9 cellular contexts compared by ENCODE assay signal in the genomic region with DNA sequence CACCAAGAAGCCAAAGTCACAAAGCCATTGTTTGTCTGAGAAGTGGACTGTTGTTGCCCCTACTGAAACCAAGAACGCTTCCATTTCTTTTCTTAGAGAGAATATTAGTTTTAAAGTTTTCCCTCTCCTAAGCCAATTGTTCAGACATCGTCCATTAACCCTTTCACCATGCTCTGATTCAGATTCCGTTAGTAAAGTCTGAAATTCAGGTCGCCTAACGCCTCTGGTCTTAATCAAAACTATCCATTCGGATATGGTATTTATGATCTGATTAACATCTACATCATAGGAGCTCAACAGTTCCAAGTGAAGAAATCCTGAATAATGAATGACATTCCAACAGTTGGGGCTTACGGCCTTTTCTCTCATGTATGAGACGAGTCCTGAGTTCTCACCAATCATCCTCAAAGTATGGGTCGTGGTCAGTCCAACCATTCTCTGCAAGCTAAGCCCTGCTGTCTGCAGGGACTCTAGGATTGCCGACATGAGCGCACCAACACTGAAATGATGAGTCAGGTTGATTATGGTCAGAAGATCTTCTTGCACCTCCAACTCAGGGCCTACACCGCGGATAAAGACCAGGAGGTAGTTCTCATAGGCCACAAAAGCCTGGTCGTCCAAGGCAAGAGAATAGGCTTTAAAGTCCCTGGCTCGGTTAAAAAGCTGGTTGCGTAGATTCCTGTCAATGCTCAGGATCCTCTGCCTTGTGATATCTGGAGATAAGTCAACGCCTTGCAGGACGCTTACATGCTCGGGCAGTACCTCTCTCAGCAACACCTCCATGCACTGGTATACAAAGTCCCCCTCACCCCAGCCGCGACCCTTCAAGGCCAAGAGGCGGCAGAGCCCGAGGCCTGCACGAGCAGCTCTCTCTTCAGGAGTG. TPM values are rescaled to one million over a fixed set of nuclear protein-coding genes. Genes with fewer than 3 reads are reported as not detected.
DNase-seq lines count a peak whose midpoint lies in the region; ATAC-seq and TF ChIP-seq lines count a peak whose summit lies in the region.
"Had no signal": no experiment of that assay in that cellular context is flagged by ENCODE, and none has a peak within 500 bp of the region (broad histone marks: within the 10 kb centered on the region; RNA-seq: fewer than 3 reads in every experiment).

No MANE protein-coding gene starts in this region.

- no peaks in the 10 kb centered on the region for H3F3A ChIP-seq in Loucy (ENCODE audit: low read depth)

- intact Hi-C loops in CD4-positive, alpha-beta T cell (cut with DNase I, micrococcal nuclease) = loop anchor here (2.0 to 10.0 kb wide), 3 partner anchors 47 to 1143 kb away; a partner anchor contains a TSS

- ATAC-seq in CD4-positive, alpha-beta T cell (ENCODE audit: poor library complexity) = no peak
- no peak for ATAC-seq in GM21367 (IDR thresholded peaks at IDR 0.05; ENCODE audit: unreplicated experiment)
- ATAC-seq in HG03439 (IDR thresholded peaks at IDR 0.05; ENCODE audit: unreplicated experiment) = no peak

- no peaks in the 10 kb centered on the region for H3K9me2 ChIP-seq in Loucy (replicated peaks; ENCODE audit: low read depth, low read length)

- no peak for TF ChIP-seq CTCF in CD4-positive, alpha-beta T cell (IDR thresholded peaks at IDR 0.05)
- TF ChIP-seq CTCF in Loucy (conservative IDR thresholded peaks at IDR 0.05; ENCODE audit: low read length) = no peak
- TF ChIP-seq CTCF in endothelial cell (IDR thresholded peaks at IDR 0.05; ENCODE audit: unreplicated experiment) = no peak
- TF ChIP-seq CTCF in neutrophil (IDR thresholded peaks at IDR 0.05) = no peak
- TF ChIP-seq CTCF in type B pancreatic cell (conservative IDR thresholded peaks at IDR 0.05) = no peak

- no peaks in the 10 kb centered on the region for H3K27me3 ChIP-seq in CD4-positive, alpha-beta T cell (ENCODE audit: control insufficient read depth, insufficient read depth, low read length)
- H3K27me3 ChIP-seq in Loucy (ENCODE audit: insufficient read depth, low read length, poor library complexity, severe bottlenecking) (no peaks in the 10 kb centered on the region), neutrophil (no peaks in the 10 kb centered on the region)

- peaks cover 39% of the 10 kb centered on the region for H3K4me1 Mint-ChIP-seq in CD4-positive, alpha-beta T cell (ENCODE audit: low read depth)
- H3K4me1 Mint-ChIP-seq in endothelial cell (ENCODE audit: unreplicated experiment) (peaks cover 35% of the 10 kb centered on the region), type B pancreatic cell (ENCODE audit: unreplicated experiment) (peaks cover 18% of the 10 kb centered on the region)

- peaks cover 46% of the 10 kb centered on the region for H4K20me1 ChIP-seq in Loucy (ENCODE audit: insufficient read depth, low read length, poor library complexity, severe bottlenecking)

- DNase-seq in CD4-positive, alpha-beta T cell = peak in 1 of 10 experiments; percentile 6
- peak; percentile 3 for DNase-seq in endothelial cell (ENCODE audit: low spot score)
- no peak for DNase-seq in type B pancreatic cell (ENCODE audit: extremely low spot score, unreplicated experiment)
- DNase-seq in DMS114 treated with DMSO at 0.1 percent for 48 hours (lab: John Stamatoyannopoulos, UW; ENCODE audit: unreplicated experiment) = no peak

- H3K4me3 ChIP-seq in Loucy (ENCODE audit: low read length, poor library complexity, severe bottlenecking) = peak overlapping the region; percentile 81
- H3K4me3 ChIP-seq in neutrophil (ENCODE audit: low read depth in 1 of 2, low read length in 1 of 2) = peak overlapping the region; percentile 78 to 83

- H3K36me3 ChIP-seq in Loucy (ENCODE audit: insufficient read depth, low read length) (peaks cover 8% of the 10 kb centered on the region; the same call in 1 of the 2 replicates), neutrophil (peaks cover 4% of the 10 kb centered on the region)

- H3K36me3 Mint-ChIP-seq in CD4-positive, alpha-beta T cell (ENCODE audit: low read depth) = peaks cover 45% of the 10 kb centered on the region
- peaks cover 12% of the 10 kb centered on the region for H3K36me3 Mint-ChIP-seq in endothelial cell (ENCODE audit: low read depth, unreplicated experiment)
- peaks cover 33% of the 10 kb centered on the region for H3K36me3 Mint-ChIP-seq in type B pancreatic cell

- H3K27ac ChIP-seq in CD4-positive, alpha-beta T cell (ENCODE audit: low read depth, low read length) = peak overlapping the region; percentile 91
- peak overlapping the region; percentile 97 for H3K27ac ChIP-seq in neutrophil

- peak overlapping the region; percentile 86 for H2AFZ ChIP-seq in Loucy (ENCODE audit: low read length)

- H3K4me2 ChIP-seq in Loucy (ENCODE audit: low read depth, low read length, poor library complexity, severe bottlenecking) = peak overlapping the region; percentile 89

- no peak overlapping the region for H3K4me3 Mint-ChIP-seq in CD4-positive, alpha-beta T cell
- H3K4me3 Mint-ChIP-seq in endothelial cell (ENCODE audit: unreplicated experiment) (no peak overlapping the region), type B pancreatic cell (no peak overlapping the region)
- H3K4me3 Mint-ChIP-seq: T-helper 17 cell had no signal

- H3K9me3 ChIP-seq in CD4-positive, alpha-beta T cell (ENCODE audit: control insufficient read depth, low read length) = no peaks in the 10 kb centered on the region
- H3K9me3 ChIP-seq in Loucy (ENCODE audit: insufficient read depth, low read depth, low read length) (no peaks in the 10 kb centered on the region), neutrophil (no peaks in the 10 kb centered on the region)

- H3K27me3 Mint-ChIP-seq in CD4-positive, alpha-beta T cell = no peaks in the 10 kb centered on the region
- peaks cover 1% of the 10 kb centered on the region for H3K27me3 Mint-ChIP-seq in endothelial cell (ENCODE audit: unreplicated experiment)
- H3K27me3 Mint-ChIP-seq in type B pancreatic cell = no peaks in the 10 kb centered on the region
- H3K27me3 Mint-ChIP-seq: T-helper 17 cell had no signal

- peak overlapping the region; percentile 97 for H3K9ac ChIP-seq in Loucy (ENCODE audit: low read depth, low read length, poor library complexity, severe bottlenecking)

- POLR2A ChIA-PET in CD4-positive, alpha-beta T cell (lab: Charles Lee) = interaction anchor here (0.6 to 4.0 kb wide), 25 partner anchors 9 to 1530 kb away, joined by 3 to 67 read pairs (median 5); a partner anchor contains a TSS

- CTCF ChIA-PET in CD4-positive, alpha-beta T cell (lab: Charles Lee) = interaction anchor here (0.9 to 4.5 kb wide), 4 partner anchors 17 to 123 kb away, joined by 3 to 20 read pairs (median 8); no protein-coding TSS in a partner anchor

- H3K27ac Mint-ChIP-seq in CD4-positive, alpha-beta T cell = no peak overlapping the region
- H3K27ac Mint-ChIP-seq in endothelial cell (ENCODE audit: unreplicated experiment) = no peak overlapping the region
- no peak overlapping the region for H3K27ac Mint-ChIP-seq in type B pancreatic cell
- H3K27ac Mint-ChIP-seq: T-helper 17 cell had no signal

- H3K4me1 ChIP-seq in Loucy (ENCODE audit: insufficient read depth, low read length, poor library complexity, severe bottlenecking) (peaks cover 64% of the 10 kb centered on the region), neutrophil (ENCODE audit: control insufficient read depth in 1 of 2, insufficient read depth in 1 of 2, low read depth in 1 of 2, low read length in 1 of 2) (peaks cover 57 to 59% of the 10 kb centered on the region in 2 experiments)

- H3K9me3 Mint-ChIP-seq in CD4-positive, alpha-beta T cell = no peaks in the 10 kb centered on the region
- H3K9me3 Mint-ChIP-seq in endothelial cell (ENCODE audit: unreplicated experiment) (no peaks in the 10 kb centered on the region), type B pancreatic cell (no peaks in the 10 kb centered on the region)

- peaks cover 88% of the 10 kb centered on the region for H3K79me2 ChIP-seq in Loucy (ENCODE audit: insufficient read depth, low read length)

RNA-seq across cellular contexts. Expression of a gene that starts 0.8 kb away (rescaled TPM):
- 10 to 100 TPM; 27.7 to 29.5 TPM for total RNA-seq in CD4-positive, alpha-beta T cell
- total RNA-seq in endothelial cell (ENCODE audit: unreplicated experiment) (15.3 TPM), type B pancreatic cell (ENCODE audit: low replicate concordance) (27.5 and 29.2 TPM in 2 replicates)

RNA-seq across cellular contexts. Expression of a gene that starts 1.2 kb away (rescaled TPM):
- total RNA-seq in CD4-positive, alpha-beta T cell = 10 to 100 TPM; 18.9 to 23.8 TPM
- total RNA-seq in endothelial cell (ENCODE audit: unreplicated experiment) (42.9 TPM), type B pancreatic cell (ENCODE audit: low replicate concordance) (29.5 and 41.0 TPM in 2 replicates)

RNA-seq across cellular contexts. Expression of a gene that starts 47.3 kb away (rescaled TPM):
- total RNA-seq in CD4-positive, alpha-beta T cell = 10 to 100 TPM; 39.2 to 44.8 TPM
- total RNA-seq in endothelial cell (ENCODE audit: unreplicated experiment) = 2.8 TPM
- total RNA-seq in type B pancreatic cell (ENCODE audit: low replicate concordance) = 8.6 and 18.0 TPM in 2 replicates
